1 cellular context compared by ENCODE assay signal in the genomic region with DNA sequence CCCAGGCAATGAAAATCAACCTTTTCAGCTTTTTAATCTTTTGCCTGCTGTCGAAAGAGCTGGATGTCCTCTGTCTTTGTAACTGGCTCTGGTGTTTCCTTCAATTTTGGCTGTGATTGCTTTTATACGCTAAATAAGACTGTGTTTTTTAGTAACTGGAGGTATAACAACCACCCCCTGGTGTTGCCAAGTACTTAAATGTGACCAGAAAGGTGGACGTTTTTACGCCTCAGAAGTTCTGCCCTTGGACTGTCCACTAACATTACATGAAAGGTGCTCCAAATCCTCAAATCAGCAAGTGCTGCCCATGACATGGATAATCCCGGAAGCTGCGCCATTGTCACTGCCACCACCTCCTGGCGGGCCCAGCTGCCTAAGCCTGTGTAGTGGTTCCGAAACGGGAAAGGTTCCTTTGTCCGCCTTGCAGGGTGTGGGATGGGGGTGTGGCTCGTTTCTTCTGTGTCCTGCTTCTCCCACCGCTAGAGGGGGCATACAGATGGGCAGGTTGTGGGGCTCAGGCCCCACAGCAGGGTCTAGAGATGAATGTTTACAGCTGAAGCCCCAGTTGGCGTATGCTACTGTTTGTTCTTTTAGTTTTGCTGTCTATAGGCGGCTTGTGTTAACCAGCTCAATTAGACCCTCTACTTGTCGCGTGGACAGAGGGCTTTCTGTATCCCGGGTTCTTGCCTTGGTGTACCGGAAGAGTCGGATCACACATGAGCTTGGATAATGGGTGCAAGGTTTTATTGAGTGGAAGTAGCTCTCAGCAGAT.
A peak's percentile ranks its signal among the peaks of the same experiment; 100 is the strongest.
TF ChIP-seq lines count a peak whose summit lies in the region.

No MANE protein-coding gene starts in this region.

TF ChIP-seq in K562, 482 proteins besides CTCF, POLR2A, EP300 and RAD21 (continued from another document):
- TF ChIP-seq, protein P1, sequence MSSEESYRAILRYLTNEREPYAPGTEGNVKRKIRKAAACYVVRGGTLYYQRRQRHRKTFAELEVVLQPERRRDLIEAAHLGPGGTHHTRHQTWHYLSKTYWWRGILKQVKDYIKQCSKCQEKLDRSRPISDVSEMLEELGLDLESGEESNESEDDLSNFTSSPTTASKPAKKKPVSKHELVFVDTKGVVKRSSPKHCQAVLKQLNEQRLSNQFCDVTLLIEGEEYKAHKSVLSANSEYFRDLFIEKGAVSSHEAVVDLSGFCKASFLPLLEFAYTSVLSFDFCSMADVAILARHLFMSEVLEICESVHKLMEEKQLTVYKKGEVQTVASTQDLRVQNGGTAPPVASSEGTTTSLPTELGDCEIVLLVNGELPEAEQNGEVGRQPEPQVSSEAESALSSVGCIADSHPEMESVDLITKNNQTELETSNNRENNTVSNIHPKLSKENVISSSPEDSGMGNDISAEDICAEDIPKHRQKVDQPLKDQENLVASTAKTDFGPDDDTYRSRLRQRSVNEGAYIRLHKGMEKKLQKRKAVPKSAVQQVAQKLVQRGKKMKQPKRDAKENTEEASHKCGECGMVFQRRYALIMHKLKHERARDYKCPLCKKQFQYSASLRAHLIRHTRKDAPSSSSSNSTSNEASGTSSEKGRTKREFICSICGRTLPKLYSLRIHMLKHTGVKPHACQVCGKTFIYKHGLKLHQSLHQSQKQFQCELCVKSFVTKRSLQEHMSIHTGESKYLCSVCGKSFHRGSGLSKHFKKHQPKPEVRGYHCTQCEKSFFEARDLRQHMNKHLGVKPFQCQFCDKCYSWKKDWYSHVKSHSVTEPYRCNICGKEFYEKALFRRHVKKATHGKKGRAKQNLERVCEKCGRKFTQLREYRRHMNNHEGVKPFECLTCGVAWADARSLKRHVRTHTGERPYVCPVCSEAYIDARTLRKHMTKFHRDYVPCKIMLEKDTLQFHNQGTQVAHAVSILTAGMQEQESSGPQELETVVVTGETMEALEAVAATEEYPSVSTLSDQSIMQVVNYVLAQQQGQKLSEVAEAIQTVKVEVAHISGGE (CRISPR knock-in tag; IDR thresholded peaks at IDR 0.05), result peak in 1 of 3 experiments; percentile 15; a peak in 1 of 6 replicates
- peak; percentile 61; the same call in 1 of the 2 replicates for TF ChIP-seq KLF1 (tag; IDR thresholded peaks at IDR 0.05)
- TF ChIP-seq TSC22D4 (tag; IDR thresholded peaks at IDR 0.05), result no peak
- TF ChIP-seq TAF7 (tag; IDR thresholded peaks at IDR 0.05), result peak; percentile 38; the same call in 1 of the 2 replicates
- peak; percentile 79; the same call in 1 of the 2 replicates for TF ChIP-seq GTF2F1 (IDR thresholded peaks at IDR 0.05; ENCODE audit: low read depth, low read length)
- TF ChIP-seq, protein P2, sequence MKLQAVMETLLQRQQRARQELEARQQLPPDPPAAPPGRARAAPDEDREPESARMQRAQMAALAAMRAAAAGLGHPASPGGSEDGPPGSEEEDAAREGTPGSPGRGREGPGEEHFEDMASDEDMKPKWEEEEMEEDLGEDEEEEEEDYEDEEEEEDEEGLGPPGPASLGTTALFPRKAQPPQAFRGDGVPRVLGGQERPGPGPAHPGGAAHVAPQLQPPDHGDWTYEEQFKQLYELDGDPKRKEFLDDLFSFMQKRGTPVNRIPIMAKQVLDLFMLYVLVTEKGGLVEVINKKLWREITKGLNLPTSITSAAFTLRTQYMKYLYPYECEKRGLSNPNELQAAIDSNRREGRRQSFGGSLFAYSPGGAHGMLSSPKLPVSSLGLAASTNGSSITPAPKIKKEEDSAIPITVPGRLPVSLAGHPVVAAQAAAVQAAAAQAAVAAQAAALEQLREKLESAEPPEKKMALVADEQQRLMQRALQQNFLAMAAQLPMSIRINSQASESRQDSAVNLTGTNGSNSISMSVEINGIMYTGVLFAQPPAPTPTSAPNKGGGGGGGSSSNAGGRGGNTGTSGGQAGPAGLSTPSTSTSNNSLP (IDR thresholded peaks at IDR 0.05; ENCODE audit: borderline replicate concordance, low read depth, low read length), result 0 out of 2 replicates have a peak, but pooled peaks have one; percentile 50
- TF ChIP-seq RFX5 (IDR thresholded peaks at IDR 0.05; ENCODE audit: low read depth, low read length), result 0 out of 2 replicates have a peak, but pooled peaks have one; percentile 18
- TF ChIP-seq HIVEP1 (CRISPR knock-in tag; IDR thresholded peaks at IDR 0.05), result no peak
- 0 out of 2 replicates have a peak, but pooled peaks have one; percentile 14 for TF ChIP-seq HLTF (IDR thresholded peaks at IDR 0.05)
- TF ChIP-seq HCFC1 (IDR thresholded peaks at IDR 0.05; ENCODE audit: low read depth, low read length), result peak; percentile 54
- peak; percentile 89 for TF ChIP-seq ZBTB7A (IDR thresholded peaks at IDR 0.05; ENCODE audit: borderline replicate concordance, control insufficient read depth, low read depth, low read length)
- TF ChIP-seq, protein P3, sequence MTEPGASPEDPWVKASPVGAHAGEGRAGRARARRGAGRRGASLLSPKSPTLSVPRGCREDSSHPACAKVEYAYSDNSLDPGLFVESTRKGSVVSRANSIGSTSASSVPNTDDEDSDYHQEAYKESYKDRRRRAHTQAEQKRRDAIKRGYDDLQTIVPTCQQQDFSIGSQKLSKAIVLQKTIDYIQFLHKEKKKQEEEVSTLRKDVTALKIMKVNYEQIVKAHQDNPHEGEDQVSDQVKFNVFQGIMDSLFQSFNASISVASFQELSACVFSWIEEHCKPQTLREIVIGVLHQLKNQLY (CRISPR knock-in tag; conservative IDR thresholded peaks at IDR 0.05), result peak in 1 of 2 experiments; percentile 11; a peak in 1 of 4 replicates
- TF ChIP-seq, protein P4, sequence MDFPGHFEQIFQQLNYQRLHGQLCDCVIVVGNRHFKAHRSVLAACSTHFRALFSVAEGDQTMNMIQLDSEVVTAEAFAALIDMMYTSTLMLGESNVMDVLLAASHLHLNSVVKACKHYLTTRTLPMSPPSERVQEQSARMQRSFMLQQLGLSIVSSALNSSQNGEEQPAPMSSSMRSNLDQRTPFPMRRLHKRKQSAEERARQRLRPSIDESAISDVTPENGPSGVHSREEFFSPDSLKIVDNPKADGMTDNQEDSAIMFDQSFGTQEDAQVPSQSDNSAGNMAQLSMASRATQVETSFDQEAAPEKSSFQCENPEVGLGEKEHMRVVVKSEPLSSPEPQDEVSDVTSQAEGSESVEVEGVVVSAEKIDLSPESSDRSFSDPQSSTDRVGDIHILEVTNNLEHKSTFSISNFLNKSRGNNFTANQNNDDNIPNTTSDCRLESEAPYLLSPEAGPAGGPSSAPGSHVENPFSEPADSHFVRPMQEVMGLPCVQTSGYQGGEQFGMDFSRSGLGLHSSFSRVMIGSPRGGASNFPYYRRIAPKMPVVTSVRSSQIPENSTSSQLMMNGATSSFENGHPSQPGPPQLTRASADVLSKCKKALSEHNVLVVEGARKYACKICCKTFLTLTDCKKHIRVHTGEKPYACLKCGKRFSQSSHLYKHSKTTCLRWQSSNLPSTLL (IDR thresholded peaks at IDR 0.05), result no peak
- TF ChIP-seq XRCC5 (IDR thresholded peaks at IDR 0.05; ENCODE audit: low read depth, low read length), result peak; percentile 95
- TF ChIP-seq MTA3 (IDR thresholded peaks at IDR 0.05; ENCODE audit: borderline replicate concordance), result peak; percentile 55; the same call in 1 of the 2 replicates
- no peak for TF ChIP-seq ADNP (tag; IDR thresholded peaks at IDR 0.05)
- TF ChIP-seq, protein P5, sequence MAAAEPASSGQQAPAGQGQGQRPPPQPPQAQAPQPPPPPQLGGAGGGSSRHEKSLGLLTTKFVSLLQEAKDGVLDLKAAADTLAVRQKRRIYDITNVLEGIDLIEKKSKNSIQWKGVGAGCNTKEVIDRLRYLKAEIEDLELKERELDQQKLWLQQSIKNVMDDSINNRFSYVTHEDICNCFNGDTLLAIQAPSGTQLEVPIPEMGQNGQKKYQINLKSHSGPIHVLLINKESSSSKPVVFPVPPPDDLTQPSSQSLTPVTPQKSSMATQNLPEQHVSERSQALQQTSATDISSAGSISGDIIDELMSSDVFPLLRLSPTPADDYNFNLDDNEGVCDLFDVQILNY (CRISPR knock-in tag; IDR thresholded peaks at IDR 0.05), result peak; percentile 87
- peak; percentile 95 for TF ChIP-seq SMC3 (conservative IDR thresholded peaks at IDR 0.05; ENCODE audit: insufficient read depth, low read depth, low read length)
- peak in 1 of 2 experiments; percentile 71; a peak in 1 of 4 replicates for TF ChIP-seq NONO (IDR thresholded peaks at IDR 0.05; ENCODE audit: low read depth in 2 of 2, low read length in 1 of 2)
- peak; percentile 68 to 72; a peak in 3 of 4 replicates for TF ChIP-seq MAZ (CRISPR knock-in tag; conservative IDR thresholded peaks at IDR 0.05 in 1 of 2, IDR thresholded peaks at IDR 0.05 in 1 of 2)
- no peak for TF ChIP-seq ZNF197 (CRISPR knock-in tag; IDR thresholded peaks at IDR 0.05; ENCODE audit: low read depth)
TF ChIP-seq in K562: peak in this region for 108.
